In the genomic region with DNA sequence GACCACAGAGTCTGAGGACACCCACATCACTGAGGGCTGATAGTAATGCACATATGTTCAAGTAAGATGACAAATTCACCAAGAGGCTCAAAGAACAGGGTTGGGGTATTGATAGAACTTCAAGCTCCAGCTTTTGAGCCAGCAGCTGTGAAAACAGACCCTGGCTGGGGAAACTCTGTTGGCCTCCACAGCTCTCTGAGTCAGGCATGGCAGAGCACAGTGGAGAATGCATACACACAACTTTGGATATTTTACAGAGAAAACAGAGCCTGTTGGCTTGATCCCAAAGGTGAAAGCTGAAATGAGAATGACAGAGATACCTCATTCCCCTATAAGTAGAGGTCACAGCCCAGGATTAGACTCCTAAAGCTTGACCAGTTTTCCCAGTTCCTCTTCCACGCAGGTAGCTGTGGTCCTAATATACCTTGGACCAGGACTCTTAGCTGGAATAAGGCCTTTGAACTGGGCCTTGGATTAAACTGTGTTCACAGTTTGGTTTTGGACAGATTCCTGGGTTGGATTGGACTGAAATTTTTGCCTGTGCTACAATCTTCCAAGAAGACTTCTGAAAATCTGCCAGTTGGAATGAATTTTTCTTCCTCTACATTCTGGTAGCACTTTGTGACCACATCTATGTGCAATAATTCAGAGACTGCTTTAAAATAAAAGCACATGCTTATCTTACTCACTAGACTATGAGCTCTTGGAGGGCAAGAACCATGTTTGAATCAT, we compare ENCODE assay signal across 20 cellular contexts.
DNase-seq lines count a peak whose midpoint lies in the region; ATAC-seq and TF ChIP-seq lines count a peak whose summit lies in the region.
"Had no signal": no experiment of that assay in that cellular context is flagged by ENCODE, and none has a peak within 500 bp of the region (broad histone marks: within the 10 kb centered on the region; RNA-seq: fewer than 3 reads in every experiment).

No MANE protein-coding gene starts in this region.

- WGBS in testis, 2 donors = 44 to 55% methylated on average over 1 of the region's 1 CpG

- no peak for ATAC-seq in HG02885 (IDR thresholded peaks at IDR 0.05; ENCODE audit: poor library complexity, unreplicated experiment)
- ATAC-seq: activated naive CD4-positive, alpha-beta T cell treated with anti-CD3 and anti-CD28 coated beads, Interleukin-2, amount 50 U/mL, for 72 hours; effector memory CD8-positive, alpha-beta T cell; left lobe of liver had no signal

- DNase-seq in GM04504 (ENCODE audit: low read depth) (peak; percentile 10), cerebellar cortex (ENCODE audit: low spot score) (peak; percentile 49), inferior parietal cortex (ENCODE audit: extremely low spot score) (peak; percentile 59), testis (peak; percentile 18), COR-L47 (lab: John Stamatoyannopoulos, UW) (no peak), NCI-H748 (lab: John Stamatoyannopoulos, UW; ENCODE audit: unreplicated experiment) (no peak)
- DNase-seq: activated CD4-positive, alpha-beta T cell treated with anti-CD3 and anti-CD28 coated beads, Interleukin-2, amount 50 U/mL, for 48 hours; activated T-cell treated with anti-CD3 and anti-CD28 coated beads, Interleukin-2, amount 50 U/mL, for 48 hours; central memory CD4-positive, alpha-beta T cell; DMS53; effector memory CD8-positive, alpha-beta T cell; NCI-H146; NCI-H345; stimulated activated CD4-positive, alpha-beta T cell treated with anti-CD3 and anti-CD28 coated beads, Interleukin-4, amount 100 ng/mL, for 24 hours; thyroid gland had no signal

- peaks cover 6% of the 10 kb centered on the region for H3K4me1 ChIP-seq in testis
- H3K4me1 ChIP-seq: thyroid gland had no signal

- H3K9me3 ChIP-seq in testis = no peaks in the 10 kb centered on the region
- H3K9me3 ChIP-seq: thyroid gland had no signal

- TF ChIP-seq POLR2A in testis (IDR thresholded peaks at IDR 0.05) = no peak

- intact Hi-C loops in testis (cut with DNase I; ENCODE audit: low total_unique reads) = no loop called here

- H3K27ac ChIP-seq in testis = peak overlapping the region in 1 of 2 donors; percentile 48
- H3K27ac ChIP-seq: C4-2B, thyroid gland had no signal

- H3K27me3 ChIP-seq in testis = no peaks in the 10 kb centered on the region
- H3K27me3 ChIP-seq: thyroid gland had no signal

- H3K36me3 ChIP-seq in testis (ENCODE audit: low read depth, missing control alignments) = no peaks in the 10 kb centered on the region
- H3K36me3 ChIP-seq: thyroid gland had no signal

- TF ChIP-seq CTCF in testis (IDR thresholded peaks at IDR 0.05) = no peak

- no peak overlapping the region for H3K4me3 ChIP-seq in testis
- H3K4me3 ChIP-seq: skin epidermis, thyroid gland had no signal

Comparison
In these comparisons a context has a peak if more than half of its experiments do, and no peak if none do; other contexts are left out.
1. DNase-seq: peak in GM04504 (single experiment), cerebellar cortex (single experiment), inferior parietal cortex (single experiment) and testis (single experiment); none in COR-L47 (single experiment) and NCI-H748 (single experiment).